Comparison of ENCODE assay signal across 13 cellular contexts in genomic region chr1:59046134-59046533, GRCh38.
DNase-seq lines count a peak whose midpoint lies in the region; ATAC-seq, FAIRE-seq and TF ChIP-seq lines count a peak whose summit lies in the region.
"Had no signal": no experiment of that assay in that cellular context is flagged by ENCODE, and none has a peak within 500 bp of the region (broad histone marks: within the 10 kb centered on the region; RNA-seq: fewer than 3 reads in every experiment).

No MANE protein-coding gene starts in this region.

- H3K4me1 ChIP-seq in CD8-positive, alpha-beta memory T cell (ENCODE audit: insufficient read depth, low read length): peaks cover 38% of the 10 kb centered on the region
- H3K4me1 ChIP-seq in KMS-11 (ENCODE audit: low read depth, poor library complexity, severe bottlenecking): peaks cover 12% of the 10 kb centered on the region
- H3K4me1 ChIP-seq in small intestine (ENCODE audit: control insufficient read depth in 2 of 2, insufficient read depth in 1 of 2, low read depth in 1 of 2, low read length in 1 of 2): peaks cover 4 to 22% of the 10 kb centered on the region in 2 donors
- H3K4me1 ChIP-seq: ascending aorta had no signal

- POLR2A ChIA-PET in CD8-positive, alpha-beta memory T cell (lab: Charles Lee): interaction anchor here (0.8 to 2.8 kb wide), 4 partner anchors 19 to 262 kb away, joined by 3 to 15 read pairs (median 5); partner anchors contain the start of gene JUN

- H3K4me3 Mint-ChIP-seq in CD8-positive, alpha-beta memory T cell: peak overlapping the region in 5 of 7 donors; percentile 56 to 86 (median 68)
- H3K4me3 Mint-ChIP-seq in effector memory CD8-positive, alpha-beta T cell: peak overlapping the region; percentile 74
- H3K4me3 Mint-ChIP-seq: WTC11 had no signal

- H3K4me3 ChIP-seq in CD8-positive, alpha-beta memory T cell (ENCODE audit: low read length): no peak overlapping the region
- H3K4me3 ChIP-seq in KMS-11 (IDR thresholded peaks at IDR 0.05; ENCODE audit: insufficient read depth, low read depth, low read length) (no peak overlapping the region), small intestine (ENCODE audit: low read depth in 1 of 2, low read length in 2 of 2) (no peak overlapping the region)
- H3K4me3 ChIP-seq: ascending aorta, thoracic aorta had no signal

- peak overlapping the region; percentile 15; the same call in 1 of the 2 replicates for H3K4me2 ChIP-seq in KMS-11

- H3K27me3 ChIP-seq in CD8-positive, alpha-beta memory T cell (ENCODE audit: insufficient read depth, low read length, poor library complexity, severe bottlenecking): no peaks in the 10 kb centered on the region
- no peaks in the 10 kb centered on the region for H3K27me3 ChIP-seq in KMS-11 (ENCODE audit: insufficient read depth, low read depth)
- no peaks in the 10 kb centered on the region for H3K27me3 ChIP-seq in small intestine (ENCODE audit: control insufficient read depth in 2 of 2, insufficient read depth in 2 of 2, low read length in 2 of 2)
- H3K27me3 ChIP-seq: ascending aorta had no signal

- no peak overlapping the region for H3K9ac ChIP-seq in KMS-11

- no peaks in the 10 kb centered on the region for H3K36me3 ChIP-seq in CD8-positive, alpha-beta memory T cell (ENCODE audit: insufficient read depth, low read length)
- no peaks in the 10 kb centered on the region for H3K36me3 ChIP-seq in KMS-11 (ENCODE audit: insufficient read depth)
- H3K36me3 ChIP-seq in small intestine (ENCODE audit: control insufficient read depth in 2 of 2, insufficient read depth in 2 of 2, low read length in 2 of 2): no peaks in the 10 kb centered on the region
- H3K36me3 ChIP-seq: ascending aorta, thoracic aorta had no signal

- peak overlapping the region; percentile 72 to 99 (median 86) for H3K27ac Mint-ChIP-seq in CD8-positive, alpha-beta memory T cell
- H3K27ac Mint-ChIP-seq in effector memory CD8-positive, alpha-beta T cell: peak overlapping the region; percentile 90 to 97
- H3K27ac Mint-ChIP-seq: WTC11 had no signal

- FAIRE-seq in small intestine (lab: Jason Lieb, UNC): no peak

- 83 to 91% (median 87%) methylated on average over 2 of the region's 2 CpGs for WGBS in small intestine, 3 donors

- ATAC-seq in GM21526 (IDR thresholded peaks at IDR 0.05; ENCODE audit: low FRiP score, unreplicated experiment): peak; percentile 3
- no peak for ATAC-seq in effector memory CD8-positive, alpha-beta T cell (replicated peaks)
- ATAC-seq in sciatic nerve: no peak

- DNase-seq in CD8-positive, alpha-beta memory T cell: no peak
- no peak for DNase-seq in effector memory CD8-positive, alpha-beta T cell
- DNase-seq in NK-92 treated with Interleukin-12 subunit alpha and Interleukin-12 subunit beta, amount 100 ng/mL, for 24 hours (lab: John Stamatoyannopoulos, UW): no peak
- no peak for DNase-seq in sciatic nerve (ENCODE audit: low spot score)
- DNase-seq in DMS114 treated with DMSO at 0.1 percent for 48 hours (lab: John Stamatoyannopoulos, UW; ENCODE audit: unreplicated experiment): no peak
- no peak for DNase-seq in small intestine
- DNase-seq: COR-L47 had no signal

- H3K9me3 Mint-ChIP-seq in CD8-positive, alpha-beta memory T cell: no peaks in the 10 kb centered on the region
- H3K9me3 Mint-ChIP-seq in effector memory CD8-positive, alpha-beta T cell: no peaks in the 10 kb centered on the region

- CTCF ChIA-PET in CD8-positive, alpha-beta memory T cell (lab: Charles Lee): interaction anchor here (0.9 to 1.8 kb wide), 5 partner anchors 16 to 256 kb away, joined by 3 to 6 read pairs (median 4); no protein-coding TSS in a partner anchor

- no peaks in the 10 kb centered on the region for H3K9me3 ChIP-seq in CD8-positive, alpha-beta memory T cell (ENCODE audit: low read length)
- H3K9me3 ChIP-seq in small intestine (ENCODE audit: control insufficient read depth, low read depth): no peaks in the 10 kb centered on the region
- H3K9me3 ChIP-seq: ascending aorta, thoracic aorta had no signal

- no peaks in the 10 kb centered on the region for H3K27me3 Mint-ChIP-seq in CD8-positive, alpha-beta memory T cell
- H3K27me3 Mint-ChIP-seq in effector memory CD8-positive, alpha-beta T cell: no peaks in the 10 kb centered on the region

- H2AFZ ChIP-seq in KMS-11 (ENCODE audit: low read depth): no peak overlapping the region

- no peak overlapping the region for H3K27ac ChIP-seq in CD8-positive, alpha-beta memory T cell (ENCODE audit: low read depth, low read length)
- no peak overlapping the region for H3K27ac ChIP-seq in KMS-11
- peak overlapping the region in 1 of 2 donors; percentile 80 for H3K27ac ChIP-seq in small intestine (ENCODE audit: low read depth in 1 of 2, low read length in 1 of 2)
- H3K27ac ChIP-seq: ascending aorta, RWPE1, thoracic aorta had no signal

- no peaks in the 10 kb centered on the region for H3K36me3 Mint-ChIP-seq in CD8-positive, alpha-beta memory T cell
- no peaks in the 10 kb centered on the region for H3K36me3 Mint-ChIP-seq in effector memory CD8-positive, alpha-beta T cell (ENCODE audit: insufficient read depth)

- TF ChIP-seq CTCF in KMS-11 (conservative IDR thresholded peaks at IDR 0.05; ENCODE audit: low read depth, low read length): no peak

- H3K79me2 ChIP-seq in KMS-11 (ENCODE audit: insufficient read depth, low read depth): no peaks in the 10 kb centered on the region

- no peaks in the 10 kb centered on the region for H4K20me1 ChIP-seq in KMS-11 (ENCODE audit: insufficient read depth)

- H3K4me1 Mint-ChIP-seq in CD8-positive, alpha-beta memory T cell: peaks cover 50 to 58% (median 57%) of the 10 kb centered on the region in 3 donors
- peaks cover 38 to 50% of the 10 kb centered on the region in 2 donors for H3K4me1 Mint-ChIP-seq in effector memory CD8-positive, alpha-beta T cell (ENCODE audit: low read depth in 2 of 2)

- intact Hi-C loops in sciatic nerve (cut with DNase I): no loop called here
